In the genomic region with DNA sequence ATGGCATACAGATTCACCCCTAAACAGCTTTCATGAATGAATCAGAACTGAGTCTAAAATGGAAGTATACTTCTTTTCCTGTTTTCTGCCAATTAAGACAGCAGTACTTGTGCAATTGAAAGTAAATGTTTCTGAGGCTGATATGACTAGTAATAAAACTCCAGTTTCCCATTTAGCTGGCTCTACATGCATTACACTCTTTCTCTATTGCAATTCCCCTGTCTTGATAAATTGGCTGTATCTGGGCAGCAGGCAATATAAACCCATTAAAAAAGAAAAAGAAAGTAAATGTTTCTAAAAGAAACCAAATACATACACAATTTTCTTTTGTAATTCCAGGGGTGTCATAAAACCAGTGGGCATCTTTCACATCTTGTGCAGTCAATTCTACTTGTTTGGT, we compare ENCODE assay signal across 1 cellular context.
TF ChIP-seq lines count a peak whose summit lies in the region.

No MANE protein-coding gene starts in this region.

TF ChIP-seq in K562, 482 proteins besides CTCF, POLR2A, EP300 and RAD21:
- TF ChIP-seq CBX3 (IDR thresholded peaks at IDR 0.05; ENCODE audit: borderline replicate concordance in 1 of 2, low read length in 2 of 2) (peak in 1 of 2 experiments; percentile 47; a peak in 1 of 3 replicates), LCOR (CRISPR knock-in tag; IDR thresholded peaks at IDR 0.05) (no peak), ZNF280A (IDR thresholded peaks at IDR 0.05; ENCODE audit: low read depth, partially characterized antibody) (peak; percentile 24), TRIM28 (IDR thresholded peaks at IDR 0.05) (0 out of 2 replicates have a peak, but pooled peaks have one; percentile 25)
